In genomic region chr2:144227427-144227826, GRCh38 we compare ENCODE assay signal across 17 cellular contexts.
DNase-seq lines count a peak whose midpoint lies in the region; ATAC-seq, FAIRE-seq and TF ChIP-seq lines count a peak whose summit lies in the region.
"Had no signal": no experiment of that assay in that cellular context is flagged by ENCODE, and none has a peak within 500 bp of the region (broad histone marks: within the 10 kb centered on the region; RNA-seq: fewer than 3 reads in every experiment).

No MANE protein-coding gene starts in this region.

- no peak overlapping the region for H2BK20ac ChIP-seq in IMR-90 (ENCODE audit: low read depth, low read length)

- no peak overlapping the region for H4K91ac ChIP-seq in IMR-90 (ENCODE audit: insufficient read depth, low read depth, low read length)

- TF ChIP-seq POLR2A in IMR-90 (IDR thresholded peaks at IDR 0.05; ENCODE audit: low read depth, low read length) (no peak), K562 (conservative IDR thresholded peaks at IDR 0.05) (no peak), sigmoid colon (IDR thresholded peaks at IDR 0.05) (no peak)

- H3K79me2 ChIP-seq in K562 (ENCODE audit: control insufficient read depth, insufficient read depth, low read length): no peaks in the 10 kb centered on the region

- H3K4me1 ChIP-seq in IMR-90 (ENCODE audit: control insufficient read depth, insufficient read depth, low read length): peaks cover 3% of the 10 kb centered on the region; the same call in 1 of the 2 replicates
- H3K4me1 ChIP-seq in K562 (replicated peaks in 1 of 2; ENCODE audit: control insufficient read depth in 2 of 2, insufficient read depth in 2 of 2, low read length in 2 of 2): peaks cover 3 to 32% of the 10 kb centered on the region in 2 experiments; a peak in 4 of 5 replicates
- H3K4me1 ChIP-seq in ascending aorta: peaks cover 0 to 4% of the 10 kb centered on the region in 2 donors
- no peaks in the 10 kb centered on the region for H3K4me1 ChIP-seq in sigmoid colon
- H3K4me1 ChIP-seq: BLaER1 had no signal

- H3K4me3 ChIP-seq in IMR-90 (ENCODE audit: insufficient read depth, low read depth, low read length): no peak overlapping the region
- H3K4me3 ChIP-seq in K562: no peak overlapping the region
- no peak overlapping the region for H3K4me3 ChIP-seq in ascending aorta
- no peak overlapping the region for H3K4me3 ChIP-seq in sigmoid colon
- H3K4me3 ChIP-seq: BLaER1, GM12878, GM23248 had no signal

- no peak overlapping the region for H2AK9ac ChIP-seq in IMR-90 (replicated peaks; ENCODE audit: low read depth, low read length, poor library complexity)

- H2AK5ac ChIP-seq in IMR-90 (ENCODE audit: low read depth, low read length): no peak overlapping the region

- FAIRE-seq in K562 (lab: Jason Lieb, UNC): no peak
- FAIRE-seq: GM12878, H54 had no signal

- peak overlapping the region; percentile 69; the same call in 1 of the 2 replicates for H4K5ac ChIP-seq in IMR-90 (ENCODE audit: low read depth, low read length)

- DNase-seq in activated naive CD8-positive, alpha-beta T cell treated with anti-CD3 and anti-CD28 coated beads, Interleukin-2, amount 10 ng/mL, durations not matched to agents 7 days and 5 days: no peak
- DNase-seq in activated naive CD8-positive, alpha-beta T cell treated with anti-CD3 and anti-CD28 coated beads, Interleukin-2, amount 50 U/mL, for 24 hours: no peak
- DNase-seq in IMR-90: no peak
- DNase-seq in K562 (ENCODE audit: extremely low read depth in 1 of 4, low spot score in 3 of 4): no peak
- no peak for DNase-seq in ascending aorta (ENCODE audit: low spot score in 2 of 2)
- no peak for DNase-seq in sigmoid colon
- DNase-seq: 8988T; AML-193; Calu3; CD4-positive, CD25-positive, alpha-beta regulatory T cell; DMS 273 treated with DMSO at 0.1 percent for 48 hours; GM23248 had no signal

- H4K20me1 ChIP-seq in IMR-90 (ENCODE audit: insufficient read depth, low read length) (no peaks in the 10 kb centered on the region), K562 (replicated peaks; ENCODE audit: control insufficient read depth, insufficient read depth, low read length) (no peaks in the 10 kb centered on the region)
- H4K20me1 ChIP-seq: BLaER1 had no signal

- POLR2A ChIA-PET in activated naive CD8-positive, alpha-beta T cell treated with anti-CD3 and anti-CD28 coated beads, Interleukin-2, amount 10 ng/mL, durations not matched to agents 7 days and 5 days (lab: Charles Lee): no interaction called here
- POLR2A ChIA-PET in IMR-90 (lab: Charles Lee; ENCODE audit: unreplicated experiment): no interaction called here
- POLR2A ChIA-PET in K562 (lab: Yijun Ruan, JAX): interaction anchor here (0.8 kb wide), 1 partner anchor 11 kb away, joined by 3 read pairs; no protein-coding TSS in a partner anchor

- TF ChIP-seq EP300 in K562 (IDR thresholded peaks at IDR 0.05; ENCODE audit: low read length) (no peak), sigmoid colon (IDR thresholded peaks at IDR 0.05) (no peak)

- no peak overlapping the region for H3K23ac ChIP-seq in IMR-90 (ENCODE audit: low read depth, low read length)

- no peaks in the 10 kb centered on the region for H3K27me3 ChIP-seq in IMR-90 (ENCODE audit: control insufficient read depth, insufficient read depth, low read length)
- no peaks in the 10 kb centered on the region for H3K27me3 ChIP-seq in K562 (ENCODE audit: control insufficient read depth in 2 of 2, insufficient read depth in 2 of 2, low read length in 2 of 2)
- H3K27me3 ChIP-seq in ascending aorta: no peaks in the 10 kb centered on the region
- no peaks in the 10 kb centered on the region for H3K27me3 ChIP-seq in sigmoid colon
- H3K27me3 ChIP-seq: BLaER1 had no signal

- peaks cover 1% of the 10 kb centered on the region for H3K9me3 Mint-ChIP-seq in activated naive CD8-positive, alpha-beta T cell treated with anti-CD3 and anti-CD28 coated beads, Interleukin-2, amount 10 ng/mL, durations not matched to agents 7 days and 5 days
- peaks cover 6% of the 10 kb centered on the region for H3K9me3 Mint-ChIP-seq in activated naive CD8-positive, alpha-beta T cell treated with anti-CD3 and anti-CD28 coated beads, Interleukin-2, amount 50 U/mL, for 24 hours
- H3K9me3 Mint-ChIP-seq: IgD-negative memory B cell had no signal

- no TSS peak for BruUV-seq in IMR-90 (replicated peaks; lab: Mats Ljungman, UMichigan)
- BruUV-seq in K562 (replicated peaks; lab: Mats Ljungman, UMichigan): no TSS peak

- no peaks in the 10 kb centered on the region for H3K9me3 ChIP-seq in IMR-90 (ENCODE audit: control insufficient read depth, insufficient read depth, low read length)
- no peaks in the 10 kb centered on the region for H3K9me3 ChIP-seq in K562 (replicated peaks; ENCODE audit: control insufficient read depth, insufficient read depth, low read depth, low read length)
- no peaks in the 10 kb centered on the region for H3K9me3 ChIP-seq in ascending aorta
- H3K9me3 ChIP-seq in sigmoid colon: no peaks in the 10 kb centered on the region
- H3K9me3 ChIP-seq: BLaER1 had no signal

- no peak overlapping the region for H3K4ac ChIP-seq in IMR-90 (ENCODE audit: low read depth, low read length)

- TF ChIP-seq RAD21 in IMR-90 (IDR thresholded peaks at IDR 0.05; ENCODE audit: low read length): no peak
- no peak for TF ChIP-seq RAD21 in K562 (CRISPR knock-in tag; conservative IDR thresholded peaks at IDR 0.05 in 1 of 2, IDR thresholded peaks at IDR 0.05 in 1 of 2)

- in situ Hi-C loops in IMR-90 (cut with MboI; ENCODE audit: low sequenced_read_pairs): no loop called here
- in situ Hi-C loops in K562 (cut with MboI): no loop called here

- H3K27me3 Mint-ChIP-seq in activated naive CD8-positive, alpha-beta T cell treated with anti-CD3 and anti-CD28 coated beads, Interleukin-2, amount 10 ng/mL, durations not matched to agents 7 days and 5 days: no peaks in the 10 kb centered on the region
- no peaks in the 10 kb centered on the region for H3K27me3 Mint-ChIP-seq in activated naive CD8-positive, alpha-beta T cell treated with anti-CD3 and anti-CD28 coated beads, Interleukin-2, amount 50 U/mL, for 24 hours
- H3K27me3 Mint-ChIP-seq: CD4-positive, CD25-positive, alpha-beta regulatory T cell; IgD-negative memory B cell had no signal

- no peak overlapping the region for H3K27ac ChIP-seq in IMR-90 (ENCODE audit: insufficient read depth, low read length)
- peak overlapping the region; percentile 2; the same call in 1 of the 3 replicates for H3K27ac ChIP-seq in K562 (ENCODE audit: extremely low read depth, low read depth, low read length)
- no peak overlapping the region for H3K27ac ChIP-seq in ascending aorta
- H3K27ac ChIP-seq in sigmoid colon: no peak overlapping the region
- H3K27ac ChIP-seq: BLaER1, GM23248 had no signal

- H3K14ac ChIP-seq in IMR-90 (replicated peaks; ENCODE audit: low read depth, low read length): no peak overlapping the region; the same call in 1 of the 2 replicates

- peaks cover 8% of the 10 kb centered on the region for H3K36me3 Mint-ChIP-seq in activated naive CD8-positive, alpha-beta T cell treated with anti-CD3 and anti-CD28 coated beads, Interleukin-2, amount 10 ng/mL, durations not matched to agents 7 days and 5 days
- peaks cover 10% of the 10 kb centered on the region for H3K36me3 Mint-ChIP-seq in activated naive CD8-positive, alpha-beta T cell treated with anti-CD3 and anti-CD28 coated beads, Interleukin-2, amount 50 U/mL, for 24 hours (ENCODE audit: low read depth)
- H3K36me3 Mint-ChIP-seq: CD4-positive, CD25-positive, alpha-beta regulatory T cell had no signal

- TF ChIP-seq CTCF in IMR-90 (conservative IDR thresholded peaks at IDR 0.05; ENCODE audit: low read depth, low read length) (no peak), K562 (IDR thresholded peaks at IDR 0.05 in 2 of 3, conservative IDR thresholded peaks at IDR 0.05 in 1 of 3; ENCODE audit: insufficient read depth in 2 of 3, low read depth in 1 of 3, low read length in 3 of 3) (no peak), ascending aorta (IDR thresholded peaks at IDR 0.05) (no peak), sigmoid colon (IDR thresholded peaks at IDR 0.05) (no peak)

- H4K8ac ChIP-seq in IMR-90 (ENCODE audit: low read depth in 2 of 2, low read length in 2 of 2): no peak overlapping the region

- H3K9me1 ChIP-seq in IMR-90 (ENCODE audit: insufficient read depth, low read length): no peaks in the 10 kb centered on the region
- no peaks in the 10 kb centered on the region for H3K9me1 ChIP-seq in K562 (ENCODE audit: control insufficient read depth, insufficient read depth, low read length)

- dilution Hi-C loops in IMR-90 (cut with HindIII; ENCODE audit: low sequenced_read_pairs, unreplicated experiment): no loop called here

- no peak for ATAC-seq in activated naive CD8-positive, alpha-beta T cell treated with anti-CD3 and anti-CD28 coated beads, Interleukin-2, amount 10 ng/mL, durations not matched to agents 7 days and 5 days (ENCODE audit: low read depth)
- ATAC-seq in activated naive CD8-positive, alpha-beta T cell treated with anti-CD3 and anti-CD28 coated beads, Interleukin-2, amount 50 U/mL, for 24 hours: no peak
- ATAC-seq in IMR-90 (ENCODE audit: low read depth) (no peak), K562 (no peak), HG03354 (IDR thresholded peaks at IDR 0.05; ENCODE audit: poor library complexity, severe bottlenecking, unreplicated experiment) (no peak)
- ATAC-seq: GM12878 had no signal

- H3K79me1 ChIP-seq in IMR-90 (ENCODE audit: low read depth in 1 of 2, low read length in 2 of 2): no peaks in the 10 kb centered on the region

- no peak overlapping the region for H3K9ac ChIP-seq in IMR-90 (ENCODE audit: low read depth, low read length)
- H3K9ac ChIP-seq in K562 (ENCODE audit: insufficient read depth in 1 of 2, low read depth in 2 of 2, low read length in 2 of 2): no peak overlapping the region
- H3K9ac ChIP-seq: BLaER1, GM23248 had no signal

- H2BK120ac ChIP-seq in IMR-90 (ENCODE audit: low read depth, low read length): no peak overlapping the region

- no peak overlapping the region for H2BK15ac ChIP-seq in IMR-90 (ENCODE audit: low read depth, low read length)

- H2BK5ac ChIP-seq in IMR-90 (ENCODE audit: low read depth, low read length, poor library complexity, severe bottlenecking): no peak overlapping the region

- no peak overlapping the region for H3K27ac Mint-ChIP-seq in activated naive CD8-positive, alpha-beta T cell treated with anti-CD3 and anti-CD28 coated beads, Interleukin-2, amount 10 ng/mL, durations not matched to agents 7 days and 5 days
- H3K27ac Mint-ChIP-seq in activated naive CD8-positive, alpha-beta T cell treated with anti-CD3 and anti-CD28 coated beads, Interleukin-2, amount 50 U/mL, for 24 hours: no peak overlapping the region
- H3K27ac Mint-ChIP-seq: CD4-positive, CD25-positive, alpha-beta regulatory T cell; IgD-negative memory B cell had no signal

- no CpG with 5 or more reads among the region's 1 CpG for WGBS in IMR-90 (ENCODE audit: extremely low coverage in 2 of 2, insufficient read length in 1 of 2), 2 experiments
- 100% methylated on average over 1 of the region's 1 CpG for WGBS in K562 (ENCODE audit: insufficient coverage, low coverage, missing lambda C conversion rate)
- 95% methylated on average over 1 of the region's 1 CpG for WGBS in sigmoid colon, 2 donors

- H3K18ac ChIP-seq in IMR-90 (ENCODE audit: low read depth, low read length): peak overlapping the region; percentile 59; the same call in 1 of the 2 replicates

- no peaks in the 10 kb centered on the region for H3K36me3 ChIP-seq in IMR-90 (ENCODE audit: control insufficient read depth, insufficient read depth, low read length)
- H3K36me3 ChIP-seq in K562 (ENCODE audit: control insufficient read depth, insufficient read depth, low read length): no peaks in the 10 kb centered on the region
- no peaks in the 10 kb centered on the region for H3K36me3 ChIP-seq in ascending aorta
- no peaks in the 10 kb centered on the region for H3K36me3 ChIP-seq in sigmoid colon
- H3K36me3 ChIP-seq: BLaER1 had no signal

- H3K4me2 ChIP-seq in IMR-90 (ENCODE audit: low read depth, low read length) (peak overlapping the region; percentile 83; the same call in 1 of the 2 replicates), K562 (ENCODE audit: insufficient read depth, low read length) (no peak overlapping the region)
- H3K4me2 ChIP-seq: BLaER1 had no signal

- peak overlapping the region; percentile 14 for H3K4me3 Mint-ChIP-seq in activated naive CD8-positive, alpha-beta T cell treated with anti-CD3 and anti-CD28 coated beads, Interleukin-2, amount 10 ng/mL, durations not matched to agents 7 days and 5 days
- no peak overlapping the region for H3K4me3 Mint-ChIP-seq in activated naive CD8-positive, alpha-beta T cell treated with anti-CD3 and anti-CD28 coated beads, Interleukin-2, amount 50 U/mL, for 24 hours
- H3K4me3 Mint-ChIP-seq: CD4-positive, CD25-positive, alpha-beta regulatory T cell; IgD-negative memory B cell had no signal

- no peak overlapping the region for H3K56ac ChIP-seq in IMR-90 (ENCODE audit: extremely low read depth, insufficient read depth, low read length)

- peaks cover 8% of the 10 kb centered on the region for H3K4me1 Mint-ChIP-seq in activated naive CD8-positive, alpha-beta T cell treated with anti-CD3 and anti-CD28 coated beads, Interleukin-2, amount 10 ng/mL, durations not matched to agents 7 days and 5 days
- peaks cover 36% of the 10 kb centered on the region for H3K4me1 Mint-ChIP-seq in activated naive CD8-positive, alpha-beta T cell treated with anti-CD3 and anti-CD28 coated beads, Interleukin-2, amount 50 U/mL, for 24 hours

- H2AFZ ChIP-seq in IMR-90 (replicated peaks; ENCODE audit: low read length, poor library complexity) (no peak overlapping the region), K562 (ENCODE audit: low read depth, low read length) (peak overlapping the region; percentile 62)
- H2AFZ ChIP-seq: GM23248 had no signal

- CTCF ChIA-PET in IMR-90 (lab: Yijun Ruan, JAX) (no interaction called here), K562 (lab: Yijun Ruan, JAX; ENCODE audit: low intra/inter-chr PET ratio) (no interaction called here)

- intact Hi-C loops in IMR-90 (cut with micrococcal nuclease): no loop called here
- intact Hi-C loops in K562 (cut with micrococcal nuclease): no loop called here
- intact Hi-C loops in ascending aorta (cut with DNase I): no loop called here
- intact Hi-C loops in sigmoid colon (cut with DNase I): no loop called here
